In genomic region chrX:74550295-74550802, GRCh38 we compare ENCODE assay signal across 8 cellular contexts.
DNase-seq lines count a peak whose midpoint lies in the region; ATAC-seq and TF ChIP-seq lines count a peak whose summit lies in the region.

No MANE protein-coding gene starts in this region.

- no peak overlapping the region for H3K4me2 ChIP-seq in trophoblast cell (ENCODE audit: low read length)

- no peak overlapping the region for H3K14ac ChIP-seq in trophoblast cell (ENCODE audit: low read length)

- H3K79me2 ChIP-seq in trophoblast cell (ENCODE audit: control insufficient read depth, insufficient read depth, low read length, poor library complexity), result no peaks in the 10 kb centered on the region

- H4K91ac ChIP-seq in trophoblast cell (ENCODE audit: low read depth, low read length), result no peak overlapping the region

- H2BK5ac ChIP-seq in trophoblast cell (ENCODE audit: low read depth, low read length, poor library complexity), result no peak overlapping the region

- no peak overlapping the region for H2BK120ac ChIP-seq in trophoblast cell (ENCODE audit: insufficient read depth, low read length, poor library complexity)

- H2AK5ac ChIP-seq in trophoblast cell (ENCODE audit: low read length), result no peak overlapping the region

- no peaks in the 10 kb centered on the region for H3K27me3 ChIP-seq in trophoblast cell (ENCODE audit: insufficient read depth, low read length)
- H3K27me3 ChIP-seq in transverse colon, result no peaks in the 10 kb centered on the region

- H2AFZ ChIP-seq in trophoblast cell (ENCODE audit: insufficient read depth, low read length, poor library complexity), result no peak overlapping the region

- intact Hi-C loops in transverse colon (cut with DNase I; ENCODE audit: low total_unique reads), result no loop called here

- H3K27ac ChIP-seq in trophoblast cell (ENCODE audit: low read depth, low read length), result no peak overlapping the region
- H3K27ac ChIP-seq in transverse colon, result no peak overlapping the region

- TF ChIP-seq CTCF in GM10248 (IDR thresholded peaks at IDR 0.05; ENCODE audit: control extremely low read depth, extremely low read depth, low read depth, missing control alignments) (peak; percentile 98), transverse colon (IDR thresholded peaks at IDR 0.05) (peak; percentile 90 to 98 (median 97))

- no peak overlapping the region for H3K9ac ChIP-seq in trophoblast cell (ENCODE audit: low read length)

- no peak overlapping the region for H3K23ac ChIP-seq in trophoblast cell (ENCODE audit: low read length)

- no peak overlapping the region for H3K4ac ChIP-seq in trophoblast cell (ENCODE audit: low read depth, low read length)

- TF ChIP-seq POLR2A in transverse colon (IDR thresholded peaks at IDR 0.05), result no peak

- H3K79me1 ChIP-seq in trophoblast cell (ENCODE audit: low read length), result no peaks in the 10 kb centered on the region

- H4K8ac ChIP-seq in trophoblast cell (ENCODE audit: low read depth, low read length), result no peak overlapping the region

- H3K9me3 ChIP-seq in trophoblast cell (ENCODE audit: insufficient read depth, low read depth, low read length), result no peaks in the 10 kb centered on the region
- no peaks in the 10 kb centered on the region for H3K9me3 ChIP-seq in transverse colon

- H3K4me1 ChIP-seq in trophoblast cell (ENCODE audit: control insufficient read depth in 1 of 2, insufficient read depth in 2 of 2, low read length in 2 of 2) (no peaks in the 10 kb centered on the region), transverse colon (no peaks in the 10 kb centered on the region)

- no peak overlapping the region for H3K18ac ChIP-seq in trophoblast cell (ENCODE audit: low read length)

- CTCF ChIA-PET in GM10248 (lab: Yijun Ruan, JAX), result interaction anchor here (1.1 to 1.2 kb wide), 3 partner anchors 9 to 53 kb away, joined by 3 to 4 read pairs (median 3); no protein-coding TSS in a partner anchor

- H4K12ac ChIP-seq in trophoblast cell (ENCODE audit: low read depth, low read length), result no peak overlapping the region

- POLR2A ChIA-PET in GM10248 (lab: Yijun Ruan, JAX), result no interaction called here

- no peak overlapping the region for H2BK12ac ChIP-seq in trophoblast cell (ENCODE audit: low read length)

- H3K36me3 ChIP-seq in trophoblast cell (ENCODE audit: control insufficient read depth in 1 of 2, insufficient read depth in 2 of 2, low read length in 2 of 2), result no peaks in the 10 kb centered on the region
- no peaks in the 10 kb centered on the region for H3K36me3 ChIP-seq in transverse colon

- ATAC-seq in HG02571 (IDR thresholded peaks at IDR 0.05; ENCODE audit: unreplicated experiment), result peak; percentile 84

- peak; percentile 67 for DNase-seq in GM10248 (ENCODE audit: extremely low spot score)
- DNase-seq in NAMALWA (ENCODE audit: low spot score), result peak; percentile 80
- peak; percentile 83 for DNase-seq in SK-MEL-5 (ENCODE audit: low read depth, low spot score)
- peak; percentile 88 for DNase-seq in activated gamma-delta T cell treated with Interleukin-2 at 50 U/mL for 16 hours
- peak; percentile 52 for DNase-seq in germinal center (ENCODE audit: low spot score)
- DNase-seq in trophoblast cell, result peak; percentile 68 to 80
- DNase-seq in transverse colon, result peak; percentile 88

- H3K4me3 ChIP-seq in trophoblast cell (ENCODE audit: low read depth, low read length) (no peak overlapping the region), transverse colon (no peak overlapping the region)

- TF ChIP-seq EP300 in transverse colon (IDR thresholded peaks at IDR 0.05; ENCODE audit: low read depth), result no peak

- no CpG with 5 or more reads among the region's 24 CpGs for WGBS in trophoblast cell (ENCODE audit: extremely low coverage, insufficient coverage, insufficient read length)
- 31% methylated on average over 24 of the region's 24 CpGs; no CpG with 5 or more reads in 1 of the 2 donors for WGBS in transverse colon (ENCODE audit: low coverage in 1 of 2), 2 donors

- in situ Hi-C loops in SK-MEL-5 (cut with HindIII; ENCODE audit: low pct_unique_long_range_greater_than_20kb, low sequenced_read_pairs), result no loop called here
- in situ Hi-C loops in transverse colon (cut with MboI; ENCODE audit: low pct_ligation_motif_present in 1 of 4, low pct_unique_long_range_greater_than_20kb in 1 of 4, low sequenced_read_pairs in 3 of 4), result loop anchor here in 1 of 4 donors (25.0 kb wide), 1 partner anchor 688 kb away; the partner anchor contains the start of gene XIST
